8 cellular contexts compared by ENCODE assay signal in genomic region chr10:44974628-44975431, GRCh38. TPM values are rescaled to one million over a fixed set of nuclear protein-coding genes. Genes with fewer than 3 reads are reported as not detected.
DNase-seq lines count a peak whose midpoint lies in the region; ATAC-seq and TF ChIP-seq lines count a peak whose summit lies in the region.

No MANE protein-coding gene starts in this region.

- H3K4me2 ChIP-seq in HCT116 (ENCODE audit: low read length) (peak overlapping the region; percentile 80), MM.1S (ENCODE audit: low read depth, low read length) (peak overlapping the region; percentile 51)

- in situ Hi-C loops in GM13977 (cut with MboI; ENCODE audit: low pct_unique_long_range_greater_than_20kb, low sequenced_read_pairs, unreplicated experiment) = no loop called here

- POLR2A ChIA-PET in HCT116 (lab: Charles Lee) = interaction anchor here (0.9 kb wide), 2 partner anchors 19 to 42 kb away, joined by 3 to 4 read pairs; no protein-coding TSS in a partner anchor

- H3K4me1 ChIP-seq in HCT116 (ENCODE audit: control insufficient read depth in 1 of 2, insufficient read depth in 2 of 2, low read length in 2 of 2) (peaks cover 34 to 45% of the 10 kb centered on the region in 2 experiments), MM.1S (ENCODE audit: low read length) (peaks cover 67% of the 10 kb centered on the region), colonic mucosa (peaks cover 11% of the 10 kb centered on the region)

- H3K9me3 ChIP-seq in HCT116 (ENCODE audit: control insufficient read depth in 1 of 2, insufficient read depth in 1 of 2, low read depth in 1 of 2, low read length in 2 of 2) = no peaks in the 10 kb centered on the region
- H3K9me3 ChIP-seq in MM.1S (replicated peaks; ENCODE audit: insufficient read depth, low read length) = no peaks in the 10 kb centered on the region
- H3K9me3 ChIP-seq in colonic mucosa = no peaks in the 10 kb centered on the region

- peaks cover 32% of the 10 kb centered on the region for H3F3A ChIP-seq in MM.1S (ENCODE audit: insufficient read depth, low read length)

- CTCF ChIA-PET in HCT116 (lab: Charles Lee) = no interaction called here

- no peaks in the 10 kb centered on the region for H3K27me3 ChIP-seq in HCT116 (ENCODE audit: insufficient read depth, low read length)
- no peaks in the 10 kb centered on the region for H3K27me3 ChIP-seq in MM.1S (replicated peaks; ENCODE audit: insufficient read depth, low read length)
- H3K27me3 ChIP-seq in colonic mucosa = no peaks in the 10 kb centered on the region

- no peak for TF ChIP-seq POLR2A in HCT116 (IDR thresholded peaks at IDR 0.05; ENCODE audit: borderline replicate concordance, extremely low read depth, insufficient read depth, insufficient read length)

- TF ChIP-seq CTCF in GM13977 (IDR thresholded peaks at IDR 0.05; ENCODE audit: extremely low read depth, insufficient read depth, missing control alignments) (peak; percentile 95), HCT116 (IDR thresholded peaks at IDR 0.05 in 2 of 3, conservative IDR thresholded peaks at IDR 0.05 in 1 of 3; ENCODE audit: borderline replicate concordance in 1 of 3, insufficient read depth in 1 of 3, low read depth in 2 of 3, low read length in 2 of 3) (peak; percentile 68 to 96 (median 83)), MM.1S (IDR thresholded peaks at IDR 0.05; ENCODE audit: low read length) (peak; percentile 92), colonic mucosa (IDR thresholded peaks at IDR 0.05) (peak; percentile 99)

- no peaks in the 10 kb centered on the region for H3K79me2 ChIP-seq in HCT116 (ENCODE audit: insufficient read depth, low read length)
- H3K79me2 ChIP-seq in MM.1S (ENCODE audit: low read length) = peaks cover 62% of the 10 kb centered on the region

- H3K9me2 ChIP-seq in HCT116 (ENCODE audit: insufficient read depth) (no peaks in the 10 kb centered on the region), MM.1S (replicated peaks; ENCODE audit: insufficient read depth, low read length) (no peaks in the 10 kb centered on the region)

- intact Hi-C loops in HCT116 (cut with micrococcal nuclease) (loop anchor here (1.0 kb wide), 1 partner anchor 43 kb away; no protein-coding TSS in a partner anchor), colonic mucosa (cut with DNase I) (loop anchor here (2.0 to 5.0 kb wide), 2 partner anchors 42 to 98 kb away; no protein-coding TSS in a partner anchor)

- peak; percentile 84 for ATAC-seq in HCT116

- H2AFZ ChIP-seq in HCT116 (ENCODE audit: low read depth, low read length, poor library complexity, severe bottlenecking) (peak overlapping the region; percentile 37), MM.1S (ENCODE audit: low read length) (0 out of 2 replicates have a peak overlapping the region, but pooled peaks have one; percentile 32)

- RAD21 ChIA-PET in HCT116 (lab: Charles Lee; ENCODE audit: low non-redundant PET in 1 of 2, low total read pairs in 2 of 2, uncharacterized antibody in 2 of 2, unreplicated experiment in 2 of 2) = no interaction called here

- H3K36me3 ChIP-seq in HCT116 (ENCODE audit: control insufficient read depth in 1 of 2, insufficient read depth in 2 of 2, low read length in 2 of 2) (no peaks in the 10 kb centered on the region), MM.1S (replicated peaks; ENCODE audit: insufficient read depth, low read length) (peaks cover 9% of the 10 kb centered on the region; the same call in 1 of the 2 replicates), colonic mucosa (no peaks in the 10 kb centered on the region)

- H3K27ac ChIP-seq in HCT116 (ENCODE audit: low read depth, low read length) (peak overlapping the region; percentile 54; the same call in 1 of the 2 replicates), MM.1S (ENCODE audit: low read length) (peak overlapping the region; percentile 38; the same call in 1 of the 2 replicates), colonic mucosa (peak overlapping the region; percentile 70)

- H3K4me3 ChIP-seq in HCT116 (replicated peaks in 1 of 2; ENCODE audit: low read depth in 1 of 2, low read length in 2 of 2) = peak overlapping the region; percentile 40 to 54
- no peak overlapping the region for H3K4me3 ChIP-seq in MM.1S (ENCODE audit: low read length)
- H3K4me3 ChIP-seq in colonic mucosa = peak overlapping the region; percentile 37

- H3K9ac ChIP-seq in HCT116 (ENCODE audit: low read length) = peak overlapping the region; percentile 53
- no peak overlapping the region for H3K9ac ChIP-seq in MM.1S (ENCODE audit: low read length)
- peak overlapping the region; percentile 70 to 91 for H3K9ac ChIP-seq in colonic mucosa (ENCODE audit: low read depth in 2 of 2, low read length in 2 of 2)

- no peaks in the 10 kb centered on the region for H4K20me1 ChIP-seq in HCT116 (ENCODE audit: insufficient read depth)
- no peaks in the 10 kb centered on the region for H4K20me1 ChIP-seq in MM.1S (ENCODE audit: insufficient read depth, low read length)

- TF ChIP-seq RAD21 in HCT116 (IDR thresholded peaks at IDR 0.05; ENCODE audit: low read depth) = no peak; the same call in none of the 2 replicates

- no TSS peak for BruUV-seq in HCT116 (replicated peaks; lab: Mats Ljungman, UMichigan)

- DNase-seq in GM13977 (ENCODE audit: low spot score) (peak; percentile 86), HCT116 (ENCODE audit: low read depth, low spot score) (peak; percentile 13), MM.1S (peak; percentile 45), colonic mucosa (peak; percentile 75), left kidney (ENCODE audit: low read depth, low spot score) (peak; percentile 85), middle frontal gyrus (ENCODE audit: extremely low spot score, low spot score) (no peak)
- DNase-seq in activated CD4-positive, alpha-beta T cell treated with anti-CD3 and anti-CD28 coated beads for 24 hours (ENCODE audit: low read depth in 2 of 2) = peak; percentile 45 to 53
- DNase-seq in stimulated activated CD4-positive, alpha-beta T cell treated with anti-CD3 and anti-CD28 coated beads, Interleukin-2, amount 100 ng/mL, for 48 hours = peak; percentile 55 to 73

TF ChIP-seq in HCT116, 20 proteins besides CTCF, POLR2A, EP300 and RAD21:
- TF ChIP-seq POLR2AphosphoS5 (IDR thresholded peaks at IDR 0.05; ENCODE audit: low read depth, low read length) (peak; percentile 46; the same call in 1 of the 2 replicates), SIN3A (IDR thresholded peaks at IDR 0.05; ENCODE audit: low read depth) (no peak), REST (IDR thresholded peaks at IDR 0.05; ENCODE audit: low read depth) (no peak), JUND (IDR thresholded peaks at IDR 0.05) (no peak), ELF1 (IDR thresholded peaks at IDR 0.05; ENCODE audit: borderline replicate concordance, low read depth) (no peak)

RNA-seq across cellular contexts. Expression of gene DEPP1, which starts 3.8 kb away (rescaled TPM):
- total RNA-seq in HCT116 (2021; ENCODE audit: unreplicated experiment) (3.8 TPM), colonic mucosa (10 to 100 TPM; 11.1 to 20.2 TPM)
- polyA plus RNA-seq in HCT116 (2012) = 8.1 and 12.6 TPM in 2 replicates

RNA-seq across cellular contexts. Expression of gene RASSF4, which starts 15.2 kb away (rescaled TPM):
- 2.8 TPM for total RNA-seq in HCT116 (2021; ENCODE audit: unreplicated experiment)
- 0.96 and 1.8 TPM in 2 replicates for polyA plus RNA-seq in HCT116 (2012)
- 10 to 100 TPM; 13.1 to 19.9 TPM for total RNA-seq in colonic mucosa

RNA-seq across cellular contexts. Expression of gene ZNF22, which starts 25.9 kb away (rescaled TPM):
- total RNA-seq in HCT116 (2021; ENCODE audit: unreplicated experiment) = 13.5 TPM
- polyA plus RNA-seq in HCT116 (2012) = 5.0 and 7.8 TPM in 2 replicates
- 10 to 100 TPM; 16.5 to 17.3 TPM for total RNA-seq in colonic mucosa
